In the genomic region with DNA sequence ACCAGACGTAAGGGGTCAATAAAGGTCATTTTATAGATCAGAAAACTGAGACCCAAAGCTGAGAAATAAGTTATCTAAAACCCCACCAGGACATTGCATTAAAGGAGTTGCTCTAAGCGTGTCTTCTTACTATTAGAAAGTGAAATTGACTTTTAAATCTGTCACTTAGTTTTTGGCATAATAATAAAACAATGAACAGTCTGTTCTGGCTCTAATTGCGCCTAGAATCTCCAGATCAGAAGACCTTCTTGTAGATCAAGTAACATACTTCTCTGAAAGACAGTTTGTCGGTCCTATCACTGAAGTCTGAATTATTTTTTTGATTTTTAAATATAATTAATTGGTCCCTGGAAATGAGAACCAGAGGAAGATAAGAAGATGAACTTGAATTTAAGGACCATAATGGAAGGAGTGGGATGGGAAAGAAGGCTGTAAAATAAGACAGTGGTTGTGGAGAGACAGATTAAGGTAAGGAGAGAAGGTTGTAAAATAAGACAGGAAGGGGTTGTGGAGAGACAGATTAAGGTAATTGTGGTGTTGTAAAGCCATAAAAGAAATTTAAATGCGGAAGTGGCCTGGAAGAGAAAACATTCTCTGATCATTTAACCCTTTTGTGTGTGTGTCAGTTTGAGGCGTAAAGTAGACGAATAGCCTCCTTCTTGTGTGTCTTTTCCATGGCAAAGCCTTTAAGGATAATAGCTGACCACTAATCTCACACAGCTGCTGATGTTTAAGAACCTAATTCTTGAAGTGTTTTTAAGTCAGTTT, we compare ENCODE assay signal across 9 cellular contexts. TPM values are rescaled to one million over a fixed set of nuclear protein-coding genes. Genes with fewer than 3 reads are reported as not detected.
DNase-seq lines count a peak whose midpoint lies in the region; ATAC-seq and TF ChIP-seq lines count a peak whose summit lies in the region.
"Had no signal": no experiment of that assay in that cellular context is flagged by ENCODE, and none has a peak within 500 bp of the region (broad histone marks: within the 10 kb centered on the region; RNA-seq: fewer than 3 reads in every experiment).

No MANE protein-coding gene starts in this region.

- H3K27ac ChIP-seq in esophagus squamous epithelium, result peak overlapping the region in 3 of 4 donors; percentile 5 to 70 (median 57)

- H3K27ac Mint-ChIP-seq in stimulated activated naive B cell treated with anti-CD40 and anti-IgM and Interleukin-4, amounts not matched to agents 10 μg/mL and 1 μg/mL and 100 μg/mL, for 72 hours, result peak overlapping the region; percentile 73

- H3K27me3 ChIP-seq in esophagus squamous epithelium, result no peaks in the 10 kb centered on the region

- H3K4me3 ChIP-seq in esophagus squamous epithelium, result peak overlapping the region in 3 of 4 donors; percentile 25 to 50 (median 29)

- peaks cover 0 to 1% of the 10 kb centered on the region in 2 donors for H3K9me3 Mint-ChIP-seq in stimulated activated naive B cell treated with anti-CD40 and anti-IgM and Interleukin-4, amounts not matched to agents 10 μg/mL and 1 μg/mL and 100 μg/mL, for 72 hours

- peak overlapping the region; percentile 39 to 69 for H3K4me3 Mint-ChIP-seq in stimulated activated naive B cell treated with anti-CD40 and anti-IgM and Interleukin-4, amounts not matched to agents 10 μg/mL and 1 μg/mL and 100 μg/mL, for 72 hours

- peaks cover 51 to 86% of the 10 kb centered on the region in 2 donors for H3K4me1 Mint-ChIP-seq in stimulated activated naive B cell treated with anti-CD40 and anti-IgM and Interleukin-4, amounts not matched to agents 10 μg/mL and 1 μg/mL and 100 μg/mL, for 72 hours

- 32 to 40% methylated on average over 7 of the region's 7 CpGs for WGBS in esophagus squamous epithelium, 2 donors

- peaks cover 2 to 11% of the 10 kb centered on the region in 2 donors for H3K36me3 Mint-ChIP-seq in stimulated activated naive B cell treated with anti-CD40 and anti-IgM and Interleukin-4, amounts not matched to agents 10 μg/mL and 1 μg/mL and 100 μg/mL, for 72 hours

- no peak for TF ChIP-seq POLR2A in esophagus squamous epithelium (IDR thresholded peaks at IDR 0.05)

- H3K9me3 ChIP-seq in esophagus squamous epithelium, result no peaks in the 10 kb centered on the region

- no peak for TF ChIP-seq CTCF in esophagus squamous epithelium (IDR thresholded peaks at IDR 0.05)

- DNase-seq in NCI-H524 (lab: John Stamatoyannopoulos, UW) (peak; percentile 9 to 53), NCI-H524 treated with DMSO at 0.1 percent for 48 hours (lab: John Stamatoyannopoulos, UW) (no peak), RPMI7951 (ENCODE audit: low read depth) (peak; percentile 32), esophagus squamous epithelium (lab: John Stamatoyannopoulos, UW) (no peak), NCI-H2107 (lab: John Stamatoyannopoulos, UW) (no peak)
- no peak for DNase-seq in stimulated activated naive B cell treated with anti-CD40 and anti-IgM and Interleukin-4, amounts not matched to agents 10 μg/mL and 1 μg/mL and 100 μg/mL, for 72 hours
- DNase-seq: anterior cingulate cortex had no signal

- ATAC-seq in stimulated activated naive B cell treated with anti-CD40 and anti-IgM and Interleukin-4, amounts not matched to agents 10 μg/mL and 1 μg/mL and 100 μg/mL, for 72 hours (replicated peaks), result peak in 1 of 2 donors; percentile 28
- ATAC-seq in GM21529 (IDR thresholded peaks at IDR 0.05; ENCODE audit: unreplicated experiment) (no peak), HG03571 (IDR thresholded peaks at IDR 0.05; ENCODE audit: unreplicated experiment) (no peak)

- intact Hi-C loops in esophagus squamous epithelium (cut with DNase I), result no loop called here

- no peaks in the 10 kb centered on the region for H3K36me3 ChIP-seq in esophagus squamous epithelium

- peaks cover 52 to 98% (median 78%) of the 10 kb centered on the region in 3 donors for H3K4me1 ChIP-seq in esophagus squamous epithelium

- H3K27me3 Mint-ChIP-seq in stimulated activated naive B cell treated with anti-CD40 and anti-IgM and Interleukin-4, amounts not matched to agents 10 μg/mL and 1 μg/mL and 100 μg/mL, for 72 hours, result no peaks in the 10 kb centered on the region

RNA-seq across cellular contexts. Expression of gene TOP1, which starts 20.0 kb away (rescaled TPM):
- total RNA-seq in RPMI7951 (2014; rRNA removed; shearing (Covaris generic)), result 15.6 and 18.5 TPM in 2 replicates
- total RNA-seq in esophagus squamous epithelium, result 10 to 100 TPM; 23.1 to 49.9 (median 31.6) TPM

Comparison
In these comparisons a context has a peak if more than half of its experiments do, and no peak if none do; other contexts are left out.
1. DNase-seq: peak in NCI-H524 (2 of 2) and RPMI7951 (single experiment); none in NCI-H524 treated with DMSO at 0.1 percent for 48 hours (single experiment), esophagus squamous epithelium (single experiment), stimulated activated naive B cell treated with anti-CD40 and anti-IgM and Interleukin-4, amounts not matched to agents 10 μg/mL and 1 μg/mL and 100 μg/mL, for 72 hours (single experiment) and NCI-H2107 (single experiment).